Comparison of ENCODE assay signal across 1 cellular context in the genomic region with DNA sequence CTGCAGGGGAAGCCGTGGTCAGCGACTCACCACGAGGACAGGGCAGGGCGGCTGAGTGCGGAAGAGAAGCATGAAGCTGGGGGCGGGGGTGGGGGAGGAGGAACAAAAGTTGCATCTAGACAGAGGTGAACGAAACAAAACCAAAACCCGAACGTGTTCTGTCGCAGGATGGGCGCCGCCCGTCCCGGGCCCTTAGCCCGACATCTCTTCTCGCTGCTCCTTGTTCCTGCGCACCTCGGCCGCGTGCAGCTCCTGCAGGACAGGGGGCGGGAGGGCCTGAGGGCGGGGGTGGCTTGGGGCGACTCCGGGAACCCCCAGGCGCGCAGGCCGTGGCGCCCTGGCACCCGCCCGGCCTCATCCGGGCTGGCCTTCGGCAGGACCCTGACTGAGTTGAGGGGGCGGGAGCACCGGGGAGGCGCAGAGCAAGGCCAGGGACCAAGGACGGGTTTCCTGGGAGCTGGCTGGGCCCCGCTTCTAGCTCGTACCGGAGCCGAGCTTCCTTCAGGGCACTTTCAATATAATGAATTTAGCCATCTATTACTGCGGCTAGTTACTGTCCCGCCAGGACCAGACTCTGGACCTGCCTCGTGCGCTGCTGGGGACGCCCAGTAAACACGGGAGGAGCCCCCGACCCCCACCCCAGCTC.
TF ChIP-seq lines count a peak whose summit lies in the region.

No MANE protein-coding gene starts in this region.

TF ChIP-seq in endothelial cell of umbilical vein, 7 proteins besides CTCF, POLR2A, EP300 and RAD21:
- TF ChIP-seq POLR2AphosphoS5 (IDR thresholded peaks at IDR 0.05; ENCODE audit: insufficient read depth, low read depth, low read length) (no peak), EZH2 (IDR thresholded peaks at IDR 0.05; ENCODE audit: borderline replicate concordance, low read depth, low read length, severe bottlenecking) (no peak), MAX (IDR thresholded peaks at IDR 0.05; ENCODE audit: insufficient read depth, insufficient read length) (no peak), JUN (IDR thresholded peaks at IDR 0.05; ENCODE audit: borderline replicate concordance, insufficient read depth, insufficient read length, low read depth) (no peak), FOS (IDR thresholded peaks at IDR 0.05; ENCODE audit: borderline replicate concordance, insufficient read depth, low read length) (no peak), GATA2 (IDR thresholded peaks at IDR 0.05; ENCODE audit: insufficient read depth, insufficient read length, low read depth, low read length) (no peak), MYC (IDR thresholded peaks at IDR 0.05; ENCODE audit: low read depth, low read length) (no peak)
